Comparison of ENCODE assay signal across 8 cellular contexts in the genomic region with DNA sequence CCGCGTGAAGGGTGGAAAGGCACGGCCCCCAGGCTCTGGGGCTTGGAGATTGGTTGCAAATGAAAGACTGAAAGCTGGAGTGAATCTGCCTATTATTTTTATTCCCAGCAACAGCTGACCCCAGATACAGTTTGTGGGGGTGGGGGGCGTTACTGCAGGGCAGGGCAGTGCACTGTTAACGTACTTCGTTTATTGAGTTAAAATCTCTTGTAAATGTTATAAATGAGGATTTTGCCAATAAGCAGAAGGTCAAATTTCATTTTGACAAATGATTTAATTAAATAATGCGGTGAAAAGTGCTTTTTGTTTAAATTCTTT. TPM values are rescaled to one million over a fixed set of nuclear protein-coding genes. Genes with fewer than 3 reads are reported as not detected.
DNase-seq lines count a peak whose midpoint lies in the region; ATAC-seq and TF ChIP-seq lines count a peak whose summit lies in the region.

No MANE protein-coding gene starts in this region.

- peaks cover 0 to 33% (median 28%) of the 10 kb centered on the region in 4 donors for H3K4me1 ChIP-seq in sigmoid colon

- H3K27ac Mint-ChIP-seq in T-helper 17 cell, result peak overlapping the region; percentile 96

- no peak for TF ChIP-seq CTCF in GM12875 (IDR thresholded peaks at IDR 0.05; ENCODE audit: borderline replicate concordance, insufficient read depth, low read depth, low read length)
- TF ChIP-seq CTCF in fibroblast of the aortic adventitia (IDR thresholded peaks at IDR 0.05; ENCODE audit: insufficient read depth, low read length), result no peak
- TF ChIP-seq CTCF in sigmoid colon (IDR thresholded peaks at IDR 0.05), result no peak
- TF ChIP-seq CTCF in GM10266 (IDR thresholded peaks at IDR 0.05; ENCODE audit: control insufficient read depth, insufficient read depth, low read depth, missing control alignments), result no peak

- peak overlapping the region; percentile 98 for H3K4me3 Mint-ChIP-seq in T-helper 17 cell

- no peak for TF ChIP-seq POLR2A in sigmoid colon (IDR thresholded peaks at IDR 0.05)

- H3K36me3 ChIP-seq in sigmoid colon, result no peaks in the 10 kb centered on the region

- H3K36me3 Mint-ChIP-seq in T-helper 17 cell (ENCODE audit: low read depth), result peaks cover 3% of the 10 kb centered on the region

- no peaks in the 10 kb centered on the region for H3K27me3 Mint-ChIP-seq in T-helper 17 cell

- TF ChIP-seq EP300 in sigmoid colon (IDR thresholded peaks at IDR 0.05), result peak in 1 of 4 donors; percentile 2

- peaks cover 28% of the 10 kb centered on the region for H3K4me1 Mint-ChIP-seq in T-helper 17 cell

- intact Hi-C loops in sigmoid colon (cut with DNase I), result loop anchor here (5.0 to 10.0 kb wide), 4 partner anchors 46 to 279 kb away; a partner anchor contains a TSS

- no peak for DNase-seq in T-helper 17 cell
- DNase-seq in fibroblast of the aortic adventitia (ENCODE audit: low read depth), result no peak
- DNase-seq in sigmoid colon, result no peak
- no peak for DNase-seq in D341Med (ENCODE audit: low spot score)
- no peak for DNase-seq in GM10266 (ENCODE audit: extremely low spot score)
- no peak for DNase-seq in activated gamma-delta T cell (lab: John Stamatoyannopoulos, UW)

- no peaks in the 10 kb centered on the region for H3K27me3 ChIP-seq in sigmoid colon

- H3K9me3 ChIP-seq in T-helper 17 cell (ENCODE audit: control insufficient read depth, low read length, poor library complexity, severe bottlenecking) (no peaks in the 10 kb centered on the region), sigmoid colon (no peaks in the 10 kb centered on the region)

- H3K27ac ChIP-seq in sigmoid colon, result peak overlapping the region; percentile 95 to 99 (median 98)

- 1 to 2% methylated on average over 7 of the region's 7 CpGs for WGBS in sigmoid colon, 2 donors

- H3K4me3 ChIP-seq in GM12875 (ENCODE audit: low read depth, low read length) (peak overlapping the region; percentile 81), fibroblast of the aortic adventitia (ENCODE audit: low read depth, low read length) (peak overlapping the region; percentile 88), sigmoid colon (peak overlapping the region; percentile 79 to 98 (median 97))

- no peak for ATAC-seq in T-helper 17 cell
- no peak for ATAC-seq in HG02623 (IDR thresholded peaks at IDR 0.05; ENCODE audit: unreplicated experiment)

RNA-seq across cellular contexts. Expression of a gene that starts 1.0 kb away (rescaled TPM):
- total RNA-seq in T-helper 17 cell, result 10 to 100 TPM; 42.9 to 45.8 TPM
- total RNA-seq in fibroblast of the aortic adventitia (ENCODE audit: low replicate concordance), result 27.8 and 76.6 TPM in 2 replicates
- total RNA-seq in sigmoid colon, result 10 to 100 TPM; 47.1 to 71.7 (median 55.8) TPM
- polyA plus RNA-seq in sigmoid colon, result 10 to 100 TPM; 34.2 to 71.2 (median 39.0) TPM
